In the genomic region with DNA sequence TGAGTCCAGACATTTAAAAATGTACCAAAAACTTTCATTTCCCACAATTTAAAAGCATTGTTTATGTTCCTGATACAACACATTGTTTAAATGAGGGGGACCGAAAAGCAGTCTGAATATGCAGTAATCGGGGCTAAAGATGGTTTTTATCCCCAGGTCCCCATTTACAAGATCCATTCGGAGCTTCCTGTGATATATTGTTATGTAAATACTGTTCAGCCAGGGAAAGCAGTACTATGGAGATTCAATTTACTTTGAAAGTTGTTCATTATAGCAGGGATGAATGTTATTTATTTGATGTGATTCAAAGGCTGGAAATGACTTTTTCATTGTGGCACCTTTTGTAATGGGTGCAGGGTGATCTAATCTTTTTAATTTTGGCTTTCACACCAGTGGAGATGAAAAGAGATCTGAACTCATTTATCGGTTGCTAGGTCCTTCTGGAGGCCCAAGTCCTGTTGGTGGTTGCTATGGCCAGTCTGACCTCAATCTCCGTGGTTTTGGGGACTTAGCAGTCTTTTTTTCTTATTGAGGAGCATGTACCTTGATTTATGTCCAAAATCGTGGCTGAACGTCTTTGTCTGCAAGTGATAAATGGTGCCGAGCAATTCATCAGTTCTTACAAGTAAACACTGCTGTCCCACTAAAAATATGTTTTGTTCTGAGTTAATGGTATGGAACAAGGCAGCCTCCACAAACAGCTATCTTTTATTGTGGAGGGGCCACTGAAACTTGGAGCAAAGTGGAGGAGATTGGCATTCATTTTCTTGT, we compare ENCODE assay signal across 15 cellular contexts. TPM values are rescaled to one million over a fixed set of nuclear protein-coding genes. Genes with fewer than 3 reads are reported as not detected.
A peak's percentile ranks its signal among the peaks of the same experiment; 100 is the strongest.
DNase-seq lines count a peak whose midpoint lies in the region; ATAC-seq and TF ChIP-seq lines count a peak whose summit lies in the region.
"Had no signal": no experiment of that assay in that cellular context is flagged by ENCODE, and none has a peak within 500 bp of the region (broad histone marks: within the 10 kb centered on the region; RNA-seq: fewer than 3 reads in every experiment).

No MANE protein-coding gene starts in this region.

- TF ChIP-seq CTCF in omental fat pad (IDR thresholded peaks at IDR 0.05): no peak

- no peaks in the 10 kb centered on the region for H3K36me3 ChIP-seq in muscle layer of colon (ENCODE audit: insufficient read depth, low read length)
- H3K36me3 ChIP-seq: adrenal gland, MG63 had no signal

- ATAC-seq in omental fat pad (ENCODE audit: low FRiP score): no peak
- ATAC-seq: left colon had no signal

- H3K9me3 ChIP-seq in muscle layer of colon (ENCODE audit: low read length): no peaks in the 10 kb centered on the region
- H3K9me3 ChIP-seq: adrenal gland, MG63 had no signal

- H3K4me1 ChIP-seq in muscle layer of colon (ENCODE audit: insufficient read depth, low read length): no peaks in the 10 kb centered on the region
- H3K4me1 ChIP-seq: adrenal gland had no signal

- peak overlapping the region; percentile 25 for H3K9ac ChIP-seq in muscle layer of colon (ENCODE audit: low read length)

- H3K27ac ChIP-seq in cingulate gyrus (ENCODE audit: low read depth, low read length) (peak overlapping the region; percentile 30), muscle layer of colon (ENCODE audit: low read depth, low read length) (no peak overlapping the region)
- H3K27ac ChIP-seq: adrenal gland had no signal

- DNase-seq in DMS79 (lab: John Stamatoyannopoulos, UW): peak; percentile 52
- DNase-seq in NCI-H187 (lab: John Stamatoyannopoulos, UW): peak; percentile 38 to 91
- no peak for DNase-seq in erythroblast (lab: John Stamatoyannopoulos, UW)
- DNase-seq in HT-29 (ENCODE audit: low spot score): no peak
- no peak for DNase-seq in OCI-M1 (lab: John Stamatoyannopoulos, UW)
- DNase-seq in omental fat pad (ENCODE audit: low spot score): no peak
- DNase-seq: activated CD4-positive, CD25-positive, alpha-beta regulatory T cell treated with anti-CD3 and anti-CD28 coated beads, Interleukin-2, amount 50 U/mL, for 72 hours; activated T-cell treated with anti-CD3 and anti-CD28 coated beads for 4 hours; adrenal gland; GOT3; left colon; MG63 had no signal

- no peaks in the 10 kb centered on the region for H3K27me3 ChIP-seq in muscle layer of colon (ENCODE audit: control insufficient read depth in 1 of 2, insufficient read depth in 2 of 2, low read length in 2 of 2)
- H3K27me3 ChIP-seq: adrenal gland had no signal

- peak overlapping the region in 1 of 2 donors; percentile 33 for H3K4me3 ChIP-seq in muscle layer of colon (ENCODE audit: low read depth in 1 of 2, low read length in 2 of 2)
- H3K4me3 ChIP-seq: adrenal gland, MG63 had no signal

- no peak for TF ChIP-seq POLR2A in erythroblast (IDR thresholded peaks at IDR 0.05; ENCODE audit: low read length)

RNA-seq across cellular contexts. Expression of a gene that starts 1.8 kb away (rescaled TPM):
- total RNA-seq in HT-29 (2014; rRNA removed; shearing (Covaris generic)): not detected in 2 replicates
- total RNA-seq in omental fat pad: under 1 TPM in 1 of 4 donors, not detected in 3; 0.46 TPM
- total RNA-seq: fibroblast of villous mesenchyme had no signal

Comparison
In these comparisons a context has a peak if more than half of its experiments do, and no peak if none do; other contexts are left out.
1. DNase-seq: peak in DMS79 (single experiment) and NCI-H187 (2 of 2); none in erythroblast (0 of 2), HT-29 (single experiment), OCI-M1 (single experiment) and omental fat pad (single experiment).